1 cellular context compared by ENCODE assay signal in genomic region chr17:40093580-40094201, GRCh38.
TF ChIP-seq lines count a peak whose summit lies in the region.

No MANE protein-coding gene starts in this region.

TF ChIP-seq in IMR-90, 13 proteins besides CTCF, POLR2A, EP300 and RAD21 (continued from another document):
- TF ChIP-seq ELK1 (IDR thresholded peaks at IDR 0.05; ENCODE audit: borderline replicate concordance, low read depth, low read length) = no peak
- no peak for TF ChIP-seq MAFK (IDR thresholded peaks at IDR 0.05; ENCODE audit: low read depth, low read length)
TF ChIP-seq in IMR-90: peak in this region for 1.
